ENCODE assay signal across 15 cellular contexts in genomic region chr17:520447-521167, GRCh38.
DNase-seq lines count a peak whose midpoint lies in the region; ATAC-seq and TF ChIP-seq lines count a peak whose summit lies in the region.
"Had no signal": no experiment of that assay in that cellular context is flagged by ENCODE, and none has a peak within 500 bp of the region (broad histone marks: within the 10 kb centered on the region; RNA-seq: fewer than 3 reads in every experiment).

No MANE protein-coding gene starts in this region.

- H3K36me3 ChIP-seq in mesendoderm (ENCODE audit: control insufficient read depth, insufficient read depth, low read length): no peaks in the 10 kb centered on the region
- peaks cover 0 to 65% of the 10 kb centered on the region in 2 donors for H3K36me3 ChIP-seq in psoas muscle (ENCODE audit: insufficient read depth in 1 of 2, low read depth in 1 of 2)

- peaks cover 14% of the 10 kb centered on the region for H3K36me3 Mint-ChIP-seq in T-helper 2 cell treated with Interferon-gamma antibody and Interleukin-4, amounts not matched to agents 5 μg/mL and 100 μg/mL, for 36 hours (ENCODE audit: low read depth)

- peak overlapping the region; percentile 94 for H3K23ac ChIP-seq in mesendoderm (ENCODE audit: low read length)

- intact Hi-C loops in psoas muscle (cut with DNase I): no loop called here

- H3K4me3 ChIP-seq in AG04450 (ENCODE audit: low read depth, low read length) (no peak overlapping the region), HFF-Myc (replicated peaks; ENCODE audit: low read depth, low read length) (no peak overlapping the region), mesendoderm (ENCODE audit: low read length) (no peak overlapping the region), psoas muscle (no peak overlapping the region)
- H3K4me3 ChIP-seq: SK-N-MC had no signal

- H2BK5ac ChIP-seq in mesendoderm (ENCODE audit: low read length): peak overlapping the region; percentile 63

- no peak for ATAC-seq in psoas muscle

- peaks cover 9% of the 10 kb centered on the region; the same call in 1 of the 2 replicates for H3K9me3 ChIP-seq in AG04450 (ENCODE audit: control insufficient read depth, insufficient read depth, low read length)
- H3K9me3 ChIP-seq in psoas muscle: no peaks in the 10 kb centered on the region

- TF ChIP-seq CTCF in AG04450 (IDR thresholded peaks at IDR 0.05; ENCODE audit: low read depth, low read length) (no peak), HFF-Myc (IDR thresholded peaks at IDR 0.05; ENCODE audit: low read depth, low read length, missing control alignments) (no peak), psoas muscle (IDR thresholded peaks at IDR 0.05) (no peak)

- H3K27me3 ChIP-seq in AG04450 (ENCODE audit: control insufficient read depth, insufficient read depth, low read length) (no peaks in the 10 kb centered on the region), mesendoderm (ENCODE audit: insufficient read depth, low read length, poor library complexity) (no peaks in the 10 kb centered on the region), psoas muscle (ENCODE audit: insufficient read depth in 3 of 3, low read length in 2 of 3) (no peaks in the 10 kb centered on the region)

- no peaks in the 10 kb centered on the region for H3K9me3 Mint-ChIP-seq in T-helper 2 cell treated with Interferon-gamma antibody and Interleukin-4, amounts not matched to agents 5 μg/mL and 100 μg/mL, for 36 hours

- no peak overlapping the region for H2AK5ac ChIP-seq in mesendoderm (ENCODE audit: low read length)

- POLR2A ChIA-PET in AG04450 (lab: Yijun Ruan, JAX): interaction anchor here (0.6 to 1.2 kb wide), 4 partner anchors 14 to 178 kb away, joined by 3 to 6 read pairs (median 4); no protein-coding TSS in a partner anchor

- WGBS in mesendoderm (ENCODE audit: extremely low coverage, insufficient coverage, low lambda C conversion rate): no CpG with 5 or more reads among the region's 11 CpGs
- WGBS in psoas muscle, 3 donors: 71 to 76% (median 73%) methylated on average over 11 of the region's 11 CpGs

- H3K4me1 Mint-ChIP-seq in T-helper 2 cell treated with Interferon-gamma antibody and Interleukin-4, amounts not matched to agents 5 μg/mL and 100 μg/mL, for 36 hours (ENCODE audit: low read depth): peaks cover 4% of the 10 kb centered on the region

- H3K56ac ChIP-seq in mesendoderm (ENCODE audit: low read length): peak overlapping the region; percentile 70

- H4K8ac ChIP-seq in mesendoderm (ENCODE audit: low read depth, low read length): no peak overlapping the region

- no peak overlapping the region for H3K4ac ChIP-seq in mesendoderm (ENCODE audit: low read depth, low read length)

- no peak overlapping the region for H4K5ac ChIP-seq in mesendoderm (ENCODE audit: low read length)

- peak; percentile 39 for DNase-seq in AG04450 (ENCODE audit: low read depth, low spot score)
- DNase-seq in HFF-Myc (ENCODE audit: extremely low read depth, low read depth): peak; percentile 77
- peak; percentile 77 for DNase-seq in astrocyte of the hippocampus (ENCODE audit: low read depth, low spot score)
- DNase-seq in mesendoderm: peak; percentile 81
- DNase-seq in NOMO-1 (lab: John Stamatoyannopoulos, UW; ENCODE audit: unreplicated experiment in 2 of 2): no peak
- no peak for DNase-seq in psoas muscle
- no peak for DNase-seq in T-helper 2 cell treated with Interferon-gamma antibody and Interleukin-4, amounts not matched to agents 5 μg/mL and 100 μg/mL, for 36 hours (ENCODE audit: low spot score)
- no peak for DNase-seq in CD1c-positive myeloid dendritic cell (ENCODE audit: extremely low spot score)
- DNase-seq: C1 segment of cervical spinal cord; caudate nucleus; hypothalamus; NCI-H146; NK-92 treated with Interleukin-12 subunit alpha and Interleukin-12 subunit beta, amount 100 ng/mL, for 24 hours; stimulated activated naive CD4-positive, alpha-beta T cell treated with Interleukin-2 at 50 U/mL for 16 hours had no signal

- CTCF ChIA-PET in AG04450 (lab: Charles Lee): interaction anchor here (1.3 kb wide), 1 partner anchor 108 kb away, joined by 4 read pairs; no protein-coding TSS in a partner anchor

- no peaks in the 10 kb centered on the region for H3K27me3 Mint-ChIP-seq in T-helper 2 cell treated with Interferon-gamma antibody and Interleukin-4, amounts not matched to agents 5 μg/mL and 100 μg/mL, for 36 hours (ENCODE audit: low read depth)

- H3K27ac ChIP-seq in AG04450 (ENCODE audit: low read depth, low read length) (peak overlapping the region; percentile 40), mesendoderm (ENCODE audit: low read depth, low read length) (peak overlapping the region; percentile 5), psoas muscle (no peak overlapping the region)
- H3K27ac ChIP-seq: SK-N-MC had no signal

- no peak overlapping the region for H3K9ac ChIP-seq in mesendoderm (ENCODE audit: low read length)

- H3K18ac ChIP-seq in mesendoderm (ENCODE audit: low read length): no peak overlapping the region

- no peak overlapping the region for H2BK15ac ChIP-seq in mesendoderm (replicated peaks; ENCODE audit: low read depth)

- H3K27ac Mint-ChIP-seq in T-helper 2 cell treated with Interferon-gamma antibody and Interleukin-4, amounts not matched to agents 5 μg/mL and 100 μg/mL, for 36 hours: no peak overlapping the region

- no peak overlapping the region for H3K4me2 ChIP-seq in mesendoderm (ENCODE audit: low read length)

- no peaks in the 10 kb centered on the region for H3K79me2 ChIP-seq in mesendoderm (ENCODE audit: control insufficient read depth, insufficient read depth, low read length)

- H3K79me1 ChIP-seq in mesendoderm (ENCODE audit: low read length): no peaks in the 10 kb centered on the region

- H3K4me1 ChIP-seq in mesendoderm (ENCODE audit: control insufficient read depth, low read depth, low read length): peaks cover 8% of the 10 kb centered on the region
- H3K4me1 ChIP-seq in psoas muscle: no peaks in the 10 kb centered on the region

- H3K4me3 Mint-ChIP-seq in T-helper 2 cell treated with Interferon-gamma antibody and Interleukin-4, amounts not matched to agents 5 μg/mL and 100 μg/mL, for 36 hours: no peak overlapping the region

- no peak overlapping the region for H2BK120ac ChIP-seq in mesendoderm (ENCODE audit: low read depth, low read length)

Comparison
In these comparisons a context has a peak if more than half of its experiments do, and no peak if none do; other contexts are left out.
1. DNase-seq: peak in AG04450 (single experiment), HFF-Myc (single experiment), astrocyte of the hippocampus (single experiment) and mesendoderm (single experiment); none in NOMO-1 (0 of 2), psoas muscle (0 of 2), T-helper 2 cell treated with Interferon-gamma antibody and Interleukin-4, amounts not matched to agents 5 μg/mL and 100 μg/mL, for 36 hours (single experiment) and CD1c-positive myeloid dendritic cell (single experiment).